Comparison of ENCODE assay signal across 31 cellular contexts in genomic region chrX:111182938-111183337, GRCh38.
"Had no signal": no experiment of that assay in that cellular context is flagged by ENCODE, and none has a peak within 500 bp of the region (broad histone marks: within the 10 kb centered on the region; RNA-seq: fewer than 3 reads in every experiment).

No MANE protein-coding gene starts in this region.

- H3K4me1 ChIP-seq: colonic mucosa, gastroesophageal sphincter, heart left ventricle, pancreas, prostate gland, sigmoid colon, suprapubic skin, tibial artery had no signal

- H3K4me3 Mint-ChIP-seq: activated CD4-positive, alpha-beta memory T cell treated with anti-CD3 and anti-CD28 coated beads for 36 hours; activated naive CD4-positive, alpha-beta T cell treated with anti-CD3 and anti-CD28 coated beads, Interleukin-2, amount 10 ng/mL, durations not matched to agents 7 days and 5 days; immature natural killer cell; mesothelial cell of epicardium; naive B cell; stimulated activated naive B cell treated with anti-CD40 and anti-IgM and Interleukin-4, amounts not matched to agents 10 μg/mL and 1 μg/mL and 100 μg/mL, for 72 hours had no signal

- H3K9me3 ChIP-seq: colonic mucosa, gastroesophageal sphincter, heart left ventricle, pancreas, prostate gland, sigmoid colon, suprapubic skin, tibial artery had no signal

- H3K4me3 ChIP-seq: cardiac muscle cell, colonic mucosa, dorsolateral prefrontal cortex, gastroesophageal sphincter, heart left ventricle, pancreas, prostate gland, sigmoid colon, suprapubic skin, tibial artery had no signal

- ATAC-seq: gastroesophageal sphincter; heart left ventricle; left colon; pancreas; stimulated activated naive B cell treated with anti-CD40 and anti-IgM and Interleukin-4, amounts not matched to agents 10 μg/mL and 1 μg/mL and 100 μg/mL, for 72 hours had no signal

- DNase-seq: activated CD4-positive, alpha-beta memory T cell treated with anti-CD3 and anti-CD28 coated beads for 36 hours; activated CD4-positive, alpha-beta T cell treated with anti-CD3 and anti-CD28 coated beads for 48 hours; activated CD8-positive, alpha-beta memory T cell treated with anti-CD3 and anti-CD28 coated beads, Interleukin-2, amount 50 U/mL, for 4 hours; activated gamma-delta T cell; activated naive CD4-positive, alpha-beta T cell treated with anti-CD3 and anti-CD28 coated beads, Interleukin-2, amount 10 ng/mL, durations not matched to agents 7 days and 5 days; activated T-cell treated with anti-CD3 and anti-CD28 coated beads, Interleukin-2, amount 50 U/mL, for 1 hour; cerebellar nuclear complex; colonic mucosa; dorsolateral prefrontal cortex; effector memory CD4-positive, alpha-beta T cell; erythroblast; heart left ventricle; hypothalamus; immature natural killer cell; kidney; left colon; mammary epithelial cell; naive B cell; nucleus accumbens; pancreas; sigmoid colon; small intestine; stimulated activated CD4-positive, alpha-beta T cell treated with anti-CD3 and anti-CD28 coated beads, Interleukin-1b, Interleukin-23, amount 100 ng/mL, for 48 hours; stimulated activated naive B cell treated with anti-CD40 and anti-IgM and Interleukin-4, amounts not matched to agents 10 μg/mL and 1 μg/mL and 100 μg/mL, for 72 hours; T-helper 2 cell; tibial artery had no signal

- H3K27me3 ChIP-seq: cardiac muscle cell, colonic mucosa, gastroesophageal sphincter, pancreas, suprapubic skin, tibial artery had no signal

- H3K27me3 Mint-ChIP-seq: activated CD4-positive, alpha-beta memory T cell treated with anti-CD3 and anti-CD28 coated beads for 36 hours; activated naive CD4-positive, alpha-beta T cell treated with anti-CD3 and anti-CD28 coated beads, Interleukin-2, amount 10 ng/mL, durations not matched to agents 7 days and 5 days; stimulated activated naive B cell treated with anti-CD40 and anti-IgM and Interleukin-4, amounts not matched to agents 10 μg/mL and 1 μg/mL and 100 μg/mL, for 72 hours had no signal

- H3K4me1 Mint-ChIP-seq: activated naive CD4-positive, alpha-beta T cell treated with anti-CD3 and anti-CD28 coated beads, Interleukin-2, amount 10 ng/mL, durations not matched to agents 7 days and 5 days; immature natural killer cell; naive B cell; stimulated activated naive B cell treated with anti-CD40 and anti-IgM and Interleukin-4, amounts not matched to agents 10 μg/mL and 1 μg/mL and 100 μg/mL, for 72 hours had no signal

- H3K9me3 Mint-ChIP-seq: activated CD4-positive, alpha-beta memory T cell treated with anti-CD3 and anti-CD28 coated beads for 36 hours; activated naive CD4-positive, alpha-beta T cell treated with anti-CD3 and anti-CD28 coated beads, Interleukin-2, amount 10 ng/mL, durations not matched to agents 7 days and 5 days; immature natural killer cell; stimulated activated naive B cell treated with anti-CD40 and anti-IgM and Interleukin-4, amounts not matched to agents 10 μg/mL and 1 μg/mL and 100 μg/mL, for 72 hours had no signal

- H3K36me3 Mint-ChIP-seq: activated naive CD4-positive, alpha-beta T cell treated with anti-CD3 and anti-CD28 coated beads, Interleukin-2, amount 10 ng/mL, durations not matched to agents 7 days and 5 days; immature natural killer cell; mesothelial cell of epicardium; naive B cell; stimulated activated naive B cell treated with anti-CD40 and anti-IgM and Interleukin-4, amounts not matched to agents 10 μg/mL and 1 μg/mL and 100 μg/mL, for 72 hours had no signal

- H3K27ac ChIP-seq: cardiac muscle cell, colonic mucosa, gastroesophageal sphincter, heart left ventricle, pancreas, prostate gland, sigmoid colon, suprapubic skin, tibial artery had no signal

- FAIRE-seq: kidney, small intestine had no signal

- H3K36me3 ChIP-seq: cardiac muscle cell, colonic mucosa, gastroesophageal sphincter, heart left ventricle, pancreas, prostate gland, sigmoid colon, suprapubic skin, tibial artery had no signal

- H3K27ac Mint-ChIP-seq: activated CD4-positive, alpha-beta memory T cell treated with anti-CD3 and anti-CD28 coated beads for 36 hours; activated naive CD4-positive, alpha-beta T cell treated with anti-CD3 and anti-CD28 coated beads, Interleukin-2, amount 10 ng/mL, durations not matched to agents 7 days and 5 days; immature natural killer cell; mesothelial cell of epicardium; naive B cell; stimulated activated naive B cell treated with anti-CD40 and anti-IgM and Interleukin-4, amounts not matched to agents 10 μg/mL and 1 μg/mL and 100 μg/mL, for 72 hours had no signal
